Comparison of ENCODE assay signal across 1 cellular context in genomic region chr19:2449019-2449418, GRCh38.
TF ChIP-seq lines count a peak whose summit lies in the region.

No MANE protein-coding gene starts in this region.

TF ChIP-seq in K562, 482 proteins besides CTCF, POLR2A, EP300 and RAD21:
- TF ChIP-seq ZNF121 (CRISPR knock-in tag; conservative IDR thresholded peaks at IDR 0.05) (peak; percentile 75), GATAD2B (IDR thresholded peaks at IDR 0.05; ENCODE audit: borderline replicate concordance) (no peak)
